In genomic region chr3:38134517-38135143, GRCh38 we compare ENCODE assay signal across 1 cellular context.
A peak's percentile ranks its signal among the peaks of the same experiment; 100 is the strongest.
TF ChIP-seq lines count a peak whose summit lies in the region.
"Not testable (repeated sequence)": the region's sequence is repeated elsewhere in the genome, so short reads cannot be mapped to it uniquely, and the experiment has no call there.

No MANE protein-coding gene starts in this region.

TF ChIP-seq in HepG2, 621 proteins besides CTCF, POLR2A, EP300 and RAD21 (continued from another document):
- TF ChIP-seq, protein P1, sequence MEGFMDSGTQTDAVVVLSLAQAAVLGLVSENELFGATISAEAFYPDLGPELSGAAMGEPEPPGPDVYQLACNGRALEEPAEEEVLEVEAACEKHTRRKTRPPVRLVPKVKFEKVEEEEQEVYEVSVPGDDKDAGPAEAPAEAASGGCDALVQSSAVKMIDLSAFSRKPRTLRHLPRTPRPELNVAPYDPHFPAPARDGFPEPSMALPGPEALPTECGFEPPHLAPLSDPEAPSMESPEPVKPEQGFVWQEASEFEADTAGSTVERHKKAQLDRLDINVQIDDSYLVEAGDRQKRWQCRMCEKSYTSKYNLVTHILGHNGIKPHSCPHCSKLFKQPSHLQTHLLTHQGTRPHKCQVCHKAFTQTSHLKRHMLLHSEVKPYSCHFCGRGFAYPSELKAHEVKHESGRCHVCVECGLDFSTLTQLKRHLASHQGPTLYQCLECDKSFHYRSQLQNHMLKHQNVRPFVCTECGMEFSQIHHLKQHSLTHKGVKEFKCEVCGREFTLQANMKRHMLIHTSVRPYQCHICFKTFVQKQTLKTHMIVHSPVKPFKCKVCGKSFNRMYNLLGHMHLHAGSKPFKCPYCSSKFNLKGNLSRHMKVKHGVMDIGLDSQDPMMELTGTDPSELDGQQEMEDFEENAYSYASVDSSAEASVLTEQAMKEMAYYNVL (CRISPR knock-in tag; IDR thresholded peaks at IDR 0.05; ENCODE audit: borderline replicate concordance), result peak; percentile 9; the same call in 1 of the 2 replicates
- TF ChIP-seq ZBTB21 (CRISPR knock-in tag; IDR thresholded peaks at IDR 0.05), result 0 out of 2 replicates have a peak, but pooled peaks have one; percentile 3
- TF ChIP-seq ZNF605 (CRISPR knock-in tag; IDR thresholded peaks at IDR 0.05), result peak; percentile 51; the same call in 1 of the 2 replicates
- not testable (repeated sequence) for TF ChIP-seq NONO (IDR thresholded peaks at IDR 0.05); CREM (CRISPR knock-in tag; IDR thresholded peaks at IDR 0.05)
- peak; percentile 40; the same call in 1 of the 2 replicates for TF ChIP-seq NONO (CRISPR knock-in tag; conservative IDR thresholded peaks at IDR 0.05)
- peak; percentile 50 for TF ChIP-seq SOX5 (CRISPR knock-in tag; IDR thresholded peaks at IDR 0.05; ENCODE audit: borderline replicate concordance)
- peak; percentile 54; the same call in 1 of the 2 replicates for TF ChIP-seq CREM (IDR thresholded peaks at IDR 0.05)
- TF ChIP-seq PPARG (CRISPR knock-in tag; conservative IDR thresholded peaks at IDR 0.05), result peak; percentile 88
- peak; percentile 27; the same call in 1 of the 2 replicates for TF ChIP-seq HMG20A (CRISPR knock-in tag; IDR thresholded peaks at IDR 0.05; ENCODE audit: borderline replicate concordance)
- peak; percentile 62; the same call in 1 of the 2 replicates for TF ChIP-seq ZNF614 (CRISPR knock-in tag; IDR thresholded peaks at IDR 0.05; ENCODE audit: borderline replicate concordance)
- TF ChIP-seq GMEB1 (CRISPR knock-in tag; IDR thresholded peaks at IDR 0.05; ENCODE audit: borderline replicate concordance), result 0 out of 2 replicates have a peak, but pooled peaks have one; percentile 19
- peak; percentile 35 for TF ChIP-seq PHF8 (CRISPR knock-in tag; IDR thresholded peaks at IDR 0.05)
- TF ChIP-seq FOXJ3 (CRISPR knock-in tag; IDR thresholded peaks at IDR 0.05; ENCODE audit: borderline replicate concordance), result 0 out of 2 replicates have a peak, but pooled peaks have one; percentile 38
- peak; percentile 76 for TF ChIP-seq FOXA3 (CRISPR knock-in tag; IDR thresholded peaks at IDR 0.05)
- 0 out of 2 replicates have a peak, but pooled peaks have one; percentile 5 for TF ChIP-seq ZNF749 (CRISPR knock-in tag; IDR thresholded peaks at IDR 0.05; ENCODE audit: borderline replicate concordance)
- TF ChIP-seq, protein P2, sequence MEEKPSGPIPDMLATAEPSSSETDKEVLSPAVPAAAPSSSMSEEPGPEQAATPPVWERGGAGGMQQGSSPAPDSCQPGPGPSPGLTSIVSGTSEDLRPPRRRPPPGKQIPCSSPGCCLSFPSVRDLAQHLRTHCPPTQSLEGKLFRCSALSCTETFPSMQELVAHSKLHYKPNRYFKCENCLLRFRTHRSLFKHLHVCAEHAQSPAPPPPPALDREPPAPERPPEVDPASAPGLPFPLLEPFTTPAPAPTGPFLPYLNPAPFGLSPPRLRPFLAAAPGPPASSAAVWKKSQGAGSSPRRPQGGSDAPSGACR (CRISPR knock-in tag; IDR thresholded peaks at IDR 0.05), result peak; percentile 2; the same call in 1 of the 2 replicates
- TF ChIP-seq PITX1 (CRISPR knock-in tag; IDR thresholded peaks at IDR 0.05), result peak; percentile 98
